ENCODE assay signal across 14 cellular contexts in genomic region chr12:121810234-121810817, GRCh38. TPM values are rescaled to one million over a fixed set of nuclear protein-coding genes. Genes with fewer than 3 reads are reported as not detected.
DNase-seq lines count a peak whose midpoint lies in the region; ATAC-seq, FAIRE-seq and TF ChIP-seq lines count a peak whose summit lies in the region.
"Had no signal": no experiment of that assay in that cellular context is flagged by ENCODE, and none has a peak within 500 bp of the region (broad histone marks: within the 10 kb centered on the region; RNA-seq: fewer than 3 reads in every experiment).

No MANE protein-coding gene starts in this region.

- H3K27ac ChIP-seq in BLaER1: peak overlapping the region; percentile 76
- H3K27ac ChIP-seq in HCT116 (ENCODE audit: low read depth, low read length): peak overlapping the region; percentile 45; the same call in 1 of the 2 replicates
- H3K27ac ChIP-seq in naive thymus-derived CD4-positive, alpha-beta T cell (ENCODE audit: low read depth, low read length): peak overlapping the region; percentile 63

- H3K4me3 Mint-ChIP-seq in activated naive CD8-positive, alpha-beta T cell treated with anti-CD3 and anti-CD28 coated beads, Interleukin-2, amount 10 ng/mL, durations not matched to agents 7 days and 5 days: no peak overlapping the region
- H3K4me3 Mint-ChIP-seq in naive thymus-derived CD4-positive, alpha-beta T cell: peak overlapping the region in 8 of 10 donors; percentile 72 to 92 (median 81)

- peaks cover 70% of the 10 kb centered on the region for H3K4me1 ChIP-seq in BLaER1
- peaks cover 11 to 40% of the 10 kb centered on the region in 2 experiments for H3K4me1 ChIP-seq in HCT116 (ENCODE audit: control insufficient read depth in 1 of 2, insufficient read depth in 2 of 2, low read length in 2 of 2)
- H3K4me1 ChIP-seq in naive thymus-derived CD4-positive, alpha-beta T cell (ENCODE audit: control insufficient read depth in 2 of 2, insufficient read depth in 2 of 2, low read length in 2 of 2): peaks cover 42 to 49% of the 10 kb centered on the region in 2 donors

- H3K27me3 ChIP-seq in BLaER1: no peaks in the 10 kb centered on the region
- H3K27me3 ChIP-seq in HCT116 (ENCODE audit: insufficient read depth, low read length): no peaks in the 10 kb centered on the region
- H3K27me3 ChIP-seq in naive thymus-derived CD4-positive, alpha-beta T cell (ENCODE audit: control insufficient read depth in 2 of 2, insufficient read depth in 2 of 2, low read length in 2 of 2): no peaks in the 10 kb centered on the region

- no peak overlapping the region for H2AFZ ChIP-seq in HCT116 (ENCODE audit: low read depth, low read length, poor library complexity, severe bottlenecking)

- H3K27me3 Mint-ChIP-seq in activated naive CD8-positive, alpha-beta T cell treated with anti-CD3 and anti-CD28 coated beads, Interleukin-2, amount 10 ng/mL, durations not matched to agents 7 days and 5 days: no peaks in the 10 kb centered on the region
- H3K27me3 Mint-ChIP-seq in naive thymus-derived CD4-positive, alpha-beta T cell: no peaks in the 10 kb centered on the region
- H3K27me3 Mint-ChIP-seq: stimulated activated memory B cell treated with anti-CD40 and anti-IgM and Interleukin-4, amounts not matched to agents 10 μg/mL and 1 μg/mL and 100 μg/mL, for 72 hours had no signal

- ATAC-seq in HCT116: no peak
- ATAC-seq in activated naive CD8-positive, alpha-beta T cell treated with anti-CD3 and anti-CD28 coated beads, Interleukin-2, amount 10 ng/mL, durations not matched to agents 7 days and 5 days (ENCODE audit: low read depth): no peak
- ATAC-seq in naive thymus-derived CD4-positive, alpha-beta T cell: no peak
- ATAC-seq in HG02588 (IDR thresholded peaks at IDR 0.05; ENCODE audit: unreplicated experiment): no peak
- no peak for ATAC-seq in HG03460 (IDR thresholded peaks at IDR 0.05; ENCODE audit: unreplicated experiment)
- ATAC-seq: stimulated activated memory B cell treated with anti-CD40 and anti-IgM and Interleukin-4, amounts not matched to agents 10 μg/mL and 1 μg/mL and 100 μg/mL, for 72 hours had no signal

- CTCF ChIA-PET in HCT116 (lab: Charles Lee): interaction anchor here (0.6 to 3.3 kb wide), 3 partner anchors 8 to 494 kb away, joined by 4 to 149 read pairs (median 26); partner anchors contain the start of genes RHOF and SETD1B
- CTCF ChIA-PET in naive thymus-derived CD4-positive, alpha-beta T cell (lab: Charles Lee): interaction anchor here (0.5 to 13.4 kb wide), 7 partner anchors 14 to 113 kb away, joined by 3 to 609 read pairs (median 4); partner anchors contain the start of gene RHOF

- H3K9me3 Mint-ChIP-seq in activated naive CD8-positive, alpha-beta T cell treated with anti-CD3 and anti-CD28 coated beads, Interleukin-2, amount 10 ng/mL, durations not matched to agents 7 days and 5 days: no peaks in the 10 kb centered on the region
- H3K9me3 Mint-ChIP-seq in naive thymus-derived CD4-positive, alpha-beta T cell: peaks cover 0 to 2% (median 0%) of the 10 kb centered on the region in 11 donors
- H3K9me3 Mint-ChIP-seq: stimulated activated memory B cell treated with anti-CD40 and anti-IgM and Interleukin-4, amounts not matched to agents 10 μg/mL and 1 μg/mL and 100 μg/mL, for 72 hours had no signal

- H3K27ac Mint-ChIP-seq in activated naive CD8-positive, alpha-beta T cell treated with anti-CD3 and anti-CD28 coated beads, Interleukin-2, amount 10 ng/mL, durations not matched to agents 7 days and 5 days: no peak overlapping the region
- H3K27ac Mint-ChIP-seq in naive thymus-derived CD4-positive, alpha-beta T cell: peak overlapping the region in 4 of 9 donors; percentile 73 to 92 (median 88)

- no peak for TF ChIP-seq POLR2A in HCT116 (IDR thresholded peaks at IDR 0.05; ENCODE audit: borderline replicate concordance, extremely low read depth, insufficient read depth, insufficient read length)
- TF ChIP-seq POLR2A in H54 (IDR thresholded peaks at IDR 0.05; ENCODE audit: low read depth, low read length): no peak

- H3K9ac ChIP-seq in BLaER1: peak overlapping the region; percentile 68
- no peak overlapping the region for H3K9ac ChIP-seq in HCT116 (ENCODE audit: low read length)

- TF ChIP-seq CTCF in HCT116 (IDR thresholded peaks at IDR 0.05 in 2 of 3, conservative IDR thresholded peaks at IDR 0.05 in 1 of 3; ENCODE audit: borderline replicate concordance in 1 of 3, insufficient read depth in 1 of 3, low read depth in 2 of 3, low read length in 2 of 3): no peak

- H3K4me1 Mint-ChIP-seq in activated naive CD8-positive, alpha-beta T cell treated with anti-CD3 and anti-CD28 coated beads, Interleukin-2, amount 10 ng/mL, durations not matched to agents 7 days and 5 days: peaks cover 40% of the 10 kb centered on the region
- H3K4me1 Mint-ChIP-seq in naive thymus-derived CD4-positive, alpha-beta T cell: peaks cover 35 to 71% (median 46%) of the 10 kb centered on the region in 7 donors

- H3K9me3 ChIP-seq in BLaER1: no peaks in the 10 kb centered on the region
- H3K9me3 ChIP-seq in HCT116 (ENCODE audit: control insufficient read depth in 1 of 2, insufficient read depth in 1 of 2, low read depth in 1 of 2, low read length in 2 of 2): no peaks in the 10 kb centered on the region
- no peaks in the 10 kb centered on the region for H3K9me3 ChIP-seq in naive thymus-derived CD4-positive, alpha-beta T cell (ENCODE audit: control insufficient read depth in 2 of 3, low read length in 3 of 3)

- intact Hi-C loops in HCT116 (cut with micrococcal nuclease): no loop called here
- intact Hi-C loops in naive thymus-derived CD4-positive, alpha-beta T cell (cut with micrococcal nuclease): no loop called here

- H3K4me2 ChIP-seq in BLaER1: peak overlapping the region; percentile 88
- H3K4me2 ChIP-seq in HCT116 (ENCODE audit: low read length): no peak overlapping the region

- no peak for DNase-seq in HCT116 (ENCODE audit: low read depth, low spot score)
- DNase-seq in activated naive CD8-positive, alpha-beta T cell treated with anti-CD3 and anti-CD28 coated beads, Interleukin-2, amount 10 ng/mL, durations not matched to agents 7 days and 5 days: peak; percentile 32
- DNase-seq in naive thymus-derived CD4-positive, alpha-beta T cell: no peak
- no peak for DNase-seq in NCI-H1417 treated with DMSO at 0.1 percent for 48 hours (lab: John Stamatoyannopoulos, UW)
- no peak for DNase-seq in H54 (ENCODE audit: insufficient read length, low spot score)
- DNase-seq: NCI-H1048, NCI-H510A treated with DMSO at 0.1 percent for 48 hours, nucleus accumbens had no signal

- RAD21 ChIA-PET in HCT116 (lab: Charles Lee; ENCODE audit: low non-redundant PET in 1 of 2, low total read pairs in 2 of 2, uncharacterized antibody in 2 of 2, unreplicated experiment in 2 of 2): interaction anchor here in 1 of 2 experiments (0.9 kb wide), 1 partner anchor 25 kb away, joined by 3 read pairs; no protein-coding TSS in a partner anchor

- no peak for FAIRE-seq in H54 (lab: Jason Lieb, UNC)

- TF ChIP-seq RAD21 in HCT116 (IDR thresholded peaks at IDR 0.05; ENCODE audit: low read depth): no peak

- POLR2A ChIA-PET in HCT116 (lab: Charles Lee): interaction anchor here (0.6 to 3.5 kb wide), 2 partner anchors 15 to 25 kb away, joined by 3 to 26 read pairs; partner anchors contain the start of gene RHOF
- POLR2A ChIA-PET in activated naive CD8-positive, alpha-beta T cell treated with anti-CD3 and anti-CD28 coated beads, Interleukin-2, amount 10 ng/mL, durations not matched to agents 7 days and 5 days (lab: Charles Lee): interaction anchor here (3.9 to 22.0 kb wide), 2 partner anchors 21 to 79 kb away, joined by 16 to 931 read pairs; partner anchors contain the start of genes PSMD9, RHOF and SETD1B
- POLR2A ChIA-PET in naive thymus-derived CD4-positive, alpha-beta T cell (lab: Charles Lee): interaction anchor here (0.6 to 28.5 kb wide), 11 partner anchors 10 to 518 kb away, joined by 3 to 1941 read pairs (median 3); partner anchors contain the start of genes RHOF, SETD1B and TMEM120B

- H3K4me3 ChIP-seq in BLaER1: peak overlapping the region; percentile 64
- H3K4me3 ChIP-seq in HCT116 (replicated peaks in 1 of 2; ENCODE audit: low read depth in 1 of 2, low read length in 2 of 2): no peak overlapping the region
- H3K4me3 ChIP-seq in naive thymus-derived CD4-positive, alpha-beta T cell (ENCODE audit: low read length): no peak overlapping the region

- no peaks in the 10 kb centered on the region for H3K9me2 ChIP-seq in HCT116 (ENCODE audit: insufficient read depth)

- peaks cover 28% of the 10 kb centered on the region for H3K36me3 Mint-ChIP-seq in activated naive CD8-positive, alpha-beta T cell treated with anti-CD3 and anti-CD28 coated beads, Interleukin-2, amount 10 ng/mL, durations not matched to agents 7 days and 5 days
- peaks cover 8 to 37% (median 12%) of the 10 kb centered on the region in 5 donors for H3K36me3 Mint-ChIP-seq in naive thymus-derived CD4-positive, alpha-beta T cell

- peaks cover 86% of the 10 kb centered on the region for H3K79me2 ChIP-seq in HCT116 (ENCODE audit: insufficient read depth, low read length)

- no TSS peak for BruUV-seq in HCT116 (replicated peaks; lab: Mats Ljungman, UMichigan)

- H4K20me1 ChIP-seq in BLaER1: peaks cover 96% of the 10 kb centered on the region
- no peaks in the 10 kb centered on the region for H4K20me1 ChIP-seq in HCT116 (ENCODE audit: insufficient read depth)

- H3K36me3 ChIP-seq in BLaER1 (peaks cover 60% of the 10 kb centered on the region), HCT116 (ENCODE audit: control insufficient read depth in 1 of 2, insufficient read depth in 2 of 2, low read length in 2 of 2) (peaks cover 20 to 37% of the 10 kb centered on the region in 2 experiments; a peak in 3 of 4 replicates)
- H3K36me3 ChIP-seq in naive thymus-derived CD4-positive, alpha-beta T cell (ENCODE audit: control insufficient read depth in 2 of 3, insufficient read depth in 3 of 3, low read length in 3 of 3): peaks cover 0 to 70% (median 14%) of the 10 kb centered on the region in 3 experiments

RNA-seq across cellular contexts. Expression of gene SETD1B, which starts 6.5 kb away (rescaled TPM):
- 17.5 TPM for total RNA-seq in HCT116 (2021; ENCODE audit: unreplicated experiment)
- polyA plus RNA-seq in HCT116 (2012): 6.6 and 7.3 TPM in 2 replicates
- total RNA-seq in activated naive CD8-positive, alpha-beta T cell treated with anti-CD3 and anti-CD28 coated beads, Interleukin-2, amount 10 ng/mL, durations not matched to agents 7 days and 5 days: 10 to 100 TPM; 45.0 to 46.8 TPM
- 100 to 1,000 TPM in 1 of 5 experiments, 10 to 100 TPM in 4; 35.1 to 124 (median 79.2) TPM for total RNA-seq in naive thymus-derived CD4-positive, alpha-beta T cell
- 1 to 10 TPM; 2.1 to 4.3 TPM for polyA plus RNA-seq in naive thymus-derived CD4-positive, alpha-beta T cell

RNA-seq across cellular contexts. Expression of gene RHOF, which starts 16.8 kb away (rescaled TPM):
- 116 TPM for total RNA-seq in HCT116 (2021; ENCODE audit: unreplicated experiment)
- 93.4 and 134 TPM in 2 replicates for polyA plus RNA-seq in HCT116 (2012)
- 100 to 1,000 TPM; 144 to 157 TPM for total RNA-seq in activated naive CD8-positive, alpha-beta T cell treated with anti-CD3 and anti-CD28 coated beads, Interleukin-2, amount 10 ng/mL, durations not matched to agents 7 days and 5 days
- total RNA-seq in naive thymus-derived CD4-positive, alpha-beta T cell: 100 to 1,000 TPM; 121 to 164 (median 134) TPM
- polyA plus RNA-seq in naive thymus-derived CD4-positive, alpha-beta T cell: 100 to 1,000 TPM in 1 of 2 donors, 10 to 100 TPM in 1; 69.2 to 115 TPM

RNA-seq across cellular contexts. Expression of gene HPD, which starts 48.3 kb away (rescaled TPM):
- 1.1 TPM for total RNA-seq in HCT116 (2021; ENCODE audit: unreplicated experiment)
- 1.5 TPM in 2 replicates for polyA plus RNA-seq in HCT116 (2012)
- total RNA-seq in activated naive CD8-positive, alpha-beta T cell treated with anti-CD3 and anti-CD28 coated beads, Interleukin-2, amount 10 ng/mL, durations not matched to agents 7 days and 5 days: not detected
- total RNA-seq in naive thymus-derived CD4-positive, alpha-beta T cell: not detected
- polyA plus RNA-seq in naive thymus-derived CD4-positive, alpha-beta T cell: not detected
- total RNA-seq: HT-29, SK-MEL-5 had no signal
